In genomic region chr6:78916411-78916810, GRCh38 we compare ENCODE assay signal across 20 cellular contexts.
"Had no signal": no experiment of that assay in that cellular context is flagged by ENCODE, and none has a peak within 500 bp of the region (broad histone marks: within the 10 kb centered on the region; RNA-seq: fewer than 3 reads in every experiment).

No MANE protein-coding gene starts in this region.

- H3K36me3 ChIP-seq: MG63, SJCRH30 had no signal

- H3K27ac ChIP-seq: HL-60, SJCRH30 had no signal

- H3K4me3 ChIP-seq: MG63, SJCRH30 had no signal

- ATAC-seq: Right ventricle myocardium inferior, SK-N-SH treated with all-trans-retinoic acid at 6 μM for 48 hours had no signal

- H3K4me1 ChIP-seq: SJCRH30 had no signal

- DNase-seq: KBM-7, MG63, NCI-H1092, NCI-H1105 treated with DMSO at 0.1 percent for 48 hours, NCI-H1417 treated with DMSO at 0.1 percent for 48 hours, NCI-H146, NCI-H1694 treated with DMSO at 0.1 percent for 48 hours, NCI-H1930, NCI-H2081, NCI-H2171, NCI-H226, NCI-H446, NCI-H510A, NCI-H524 treated with DMSO at 0.1 percent for 48 hours, RPMI8226, SHP77 treated with DMSO at 0.1 percent for 48 hours, SJCRH30 had no signal

- H3K27me3 ChIP-seq: MG63, SJCRH30 had no signal

- H3K9me3 ChIP-seq: SJCRH30 had no signal
